ENCODE assay signal across 8 cellular contexts in genomic region chr3:9843715-9844438, GRCh38. TPM values are rescaled to one million over a fixed set of nuclear protein-coding genes. Genes with fewer than 3 reads are reported as not detected.
DNase-seq lines count a peak whose midpoint lies in the region; ATAC-seq and TF ChIP-seq lines count a peak whose summit lies in the region.

RPUSD3 (minus strand) TSS chr3:9844008; CDS start chr3:9843990, 18 bp downstream.

- DNase-seq in D341Med (ENCODE audit: low spot score), result peak; percentile 100
- DNase-seq in HuH-7 (ENCODE audit: low spot score), result peak; percentile 100
- peak; percentile 99 for DNase-seq in PC-3
- DNase-seq in activated T-cell treated with anti-CD3 and anti-CD28 coated beads for 48 hours (ENCODE audit: low read depth), result peak; percentile 95
- DNase-seq in epithelial cell of prostate (ENCODE audit: low read depth, low spot score), result peak; percentile 68
- DNase-seq in mucosa of gallbladder (ENCODE audit: low spot score), result peak; percentile 98
- DNase-seq in stimulated activated CD8-positive, alpha-beta memory T cell treated with anti-CD3 and anti-CD28 coated beads, Interleukin-4, amount 100 ng/mL, for 4 hours (ENCODE audit: low read depth in 2 of 2, low spot score in 1 of 2), result peak; percentile 89 to 92

- H3K4me2 ChIP-seq in PC-3 (ENCODE audit: low read length), result peak within 1 kb of the TSS; percentile 96

- intact Hi-C loops in PC-3 (cut with micrococcal nuclease), result loop anchor here (1.0 to 10.0 kb wide), 4 partner anchors 53 to 441 kb away; partner anchors contain the start of genes CRELD1 and FANCD2

- CTCF ChIA-PET in PC-3 (lab: Charles Lee), result interaction anchor here (1.0 kb wide), 1 partner anchor 70 kb away, joined by 3 read pairs; no protein-coding TSS in a partner anchor

- H3K9me3 ChIP-seq in PC-3 (ENCODE audit: low read length), result no peaks in the 10 kb centered on the region

- no peaks in the 10 kb centered on the region for H3K27me3 ChIP-seq in PC-3 (ENCODE audit: low read length)

- POLR2A ChIA-PET in PC-3 (lab: Charles Lee; ENCODE audit: unreplicated experiment), result interaction anchor here (0.7 kb wide), 1 partner anchor 59 kb away, joined by 3 read pairs; the partner anchor contains the start of gene IL17RE

- H3K27ac ChIP-seq in PC-3 (ENCODE audit: low read length) (peak within 1 kb of the TSS; percentile 62), epithelial cell of prostate (peak within 1 kb of the TSS; percentile 69)

- peaks cover 19% of the 10 kb centered on the region for H3K4me1 ChIP-seq in PC-3 (ENCODE audit: insufficient read depth, low read length)

- H3K4me3 ChIP-seq in PC-3 (ENCODE audit: low read length), result peak within 1 kb of the TSS; percentile 90

- H3K36me3 ChIP-seq in PC-3 (ENCODE audit: low read depth, low read length), result peaks cover 6% of the 10 kb centered on the region

- H3K9ac ChIP-seq in PC-3 (ENCODE audit: low read length), result peak within 1 kb of the TSS; percentile 78

- H3K9me2 ChIP-seq in PC-3 (replicated peaks; ENCODE audit: low read length), result no peaks in the 10 kb centered on the region

- no peak for TF ChIP-seq CTCF in PC-3 (conservative IDR thresholded peaks at IDR 0.05; ENCODE audit: low read depth, low read length)

- peaks cover 14% of the 10 kb centered on the region for H3K79me2 ChIP-seq in PC-3 (ENCODE audit: low read length)

- peak within 1 kb of the TSS; percentile 87 for H2AFZ ChIP-seq in PC-3 (ENCODE audit: low read length)

- no peaks in the 10 kb centered on the region for H3F3A ChIP-seq in PC-3 (ENCODE audit: low read length, unreplicated experiment)

- no peaks in the 10 kb centered on the region for H4K20me1 ChIP-seq in PC-3 (ENCODE audit: low read length)

- BruUV-seq in PC-3 (replicated peaks; lab: Mats Ljungman, UMichigan), result TSS peak; percentile 90

- ATAC-seq in GM21447 (IDR thresholded peaks at IDR 0.05; ENCODE audit: unreplicated experiment), result peak; percentile 98
- ATAC-seq in PC-3, result peak; percentile 96

RNA-seq across cellular contexts. Expression of gene RPUSD3, which starts in this region (rescaled TPM):
- total RNA-seq in PC-3 (2014; rRNA removed) (54.1 and 76.1 TPM in 2 replicates), mucosa of gallbladder (37.5 TPM)

Comparison
In these comparisons a context has a peak if more than half of its experiments do, and no peak if none do; other contexts are left out.
1. Peak in every context shown above with its lines: DNase-seq, ATAC-seq, H3K4me3 ChIP-seq and H3K27ac ChIP-seq.